8 cellular contexts compared by ENCODE assay signal in genomic region chr10:122795924-122796323, GRCh38.
"Had no signal": no experiment of that assay in that cellular context is flagged by ENCODE, and none has a peak within 500 bp of the region (broad histone marks: within the 10 kb centered on the region; RNA-seq: fewer than 3 reads in every experiment).

No MANE protein-coding gene starts in this region.

- H3K4me2 ChIP-seq: GM23338 had no signal

- DNase-seq: H7, HFFc6, KBM-7 had no signal

- H3K4me3 ChIP-seq: GM23338, HAP-1 had no signal

- H3K36me3 ChIP-seq: HAP-1 had no signal

- H3K4me1 ChIP-seq: HAP-1 had no signal

- ATAC-seq: GM23338, HCT116, HepG2 had no signal

- H3K9me3 ChIP-seq: HAP-1 had no signal

- H3K27ac ChIP-seq: HL-60 had no signal

- FAIRE-seq: HepG2 had no signal
